22 cellular contexts compared by ENCODE assay signal in genomic region chr17:6240001-6240400, GRCh38.
"Had no signal": no experiment of that assay in that cellular context is flagged by ENCODE, and none has a peak within 500 bp of the region (broad histone marks: within the 10 kb centered on the region; RNA-seq: fewer than 3 reads in every experiment).

No MANE protein-coding gene starts in this region.

- ATAC-seq: activated CD8-positive, alpha-beta T cell treated with anti-CD3 and anti-CD28 coated beads, Interleukin-2, amount 10 ng/mL, durations not matched to agents 7 days and 5 days; body of pancreas; T-helper 17 cell had no signal

- H3K36me3 ChIP-seq: ascending aorta, MG63, WERI-Rb-1 had no signal

- DNase-seq: activated CD4-positive, alpha-beta T cell treated with anti-CD3 and anti-CD28 coated beads for 48 hours; activated CD4-positive, alpha-beta T cell treated with anti-CD3 and anti-CD28 coated beads, Interleukin-2, amount 50 U/mL, for 4 hours; activated CD4-positive, CD25-positive, alpha-beta regulatory T cell treated with anti-CD3 and anti-CD28 coated beads, Interleukin-2, amount 50 U/mL, for 72 hours; activated CD8-positive, alpha-beta memory T cell treated with anti-CD3 and anti-CD28 coated beads, Interleukin-2, amount 50 U/mL, for 48 hours; activated CD8-positive, alpha-beta T cell treated with anti-CD3 and anti-CD28 coated beads, Interleukin-2, amount 10 ng/mL, durations not matched to agents 7 days and 5 days; activated naive CD4-positive, alpha-beta T cell treated with anti-CD3 and anti-CD28 coated beads, Interleukin-2, amount 50 U/mL, for 16 hours; activated T-cell treated with anti-CD3 and anti-CD28 coated beads, Interleukin-2, amount 50 U/mL, for 1 hour; body of pancreas; MV-4-11; NCI-H1105; NCI-H1436; NCI-H1694 treated with DMSO at 0.1 percent for 48 hours; NCI-H2029 treated with DMSO at 0.1 percent for 48 hours; NCI-H345; NCI-H510A; NCI-H526 treated with DMSO at 0.1 percent for 48 hours; NCI-H82; SIG-M5; T-helper 17 cell; WERI-Rb-1 had no signal

- H3K27ac Mint-ChIP-seq: activated CD8-positive, alpha-beta T cell treated with anti-CD3 and anti-CD28 coated beads, Interleukin-2, amount 10 ng/mL, durations not matched to agents 7 days and 5 days; T-helper 17 cell had no signal

- H3K27me3 ChIP-seq: ascending aorta, body of pancreas, MG63 had no signal

- H3K4me3 Mint-ChIP-seq: activated CD8-positive, alpha-beta T cell treated with anti-CD3 and anti-CD28 coated beads, Interleukin-2, amount 10 ng/mL, durations not matched to agents 7 days and 5 days; T-helper 17 cell had no signal

- H3K4me3 ChIP-seq: ascending aorta, body of pancreas, MG63 had no signal

- H3K9me3 ChIP-seq: ascending aorta, body of pancreas, MG63 had no signal

- H3K27ac ChIP-seq: ascending aorta, body of pancreas, WERI-Rb-1 had no signal

- H3K4me1 ChIP-seq: ascending aorta, body of pancreas had no signal
